ENCODE assay signal across 27 cellular contexts in the genomic region with DNA sequence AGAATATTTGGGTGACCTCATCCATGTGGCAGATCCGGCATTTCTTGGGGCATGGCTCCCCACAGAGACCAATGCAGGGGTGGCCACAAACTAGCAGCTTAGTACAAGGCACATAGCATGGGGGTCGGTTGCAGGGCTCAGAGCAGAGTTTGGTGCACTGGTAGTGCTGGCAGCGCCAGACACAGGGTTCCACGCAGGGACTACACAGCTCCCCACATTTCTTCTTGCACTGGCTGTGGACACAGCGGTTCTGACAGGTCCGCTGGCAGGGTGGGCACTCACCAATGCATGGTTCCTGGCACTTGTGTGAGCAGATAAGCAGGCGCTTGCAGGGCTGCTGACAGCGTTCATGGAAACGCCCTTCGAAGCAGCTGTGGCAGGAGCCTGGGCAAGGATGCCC. TPM values are rescaled to one million over a fixed set of nuclear protein-coding genes. Genes with fewer than 3 reads are reported as not detected.
DNase-seq lines count a peak whose midpoint lies in the region; ATAC-seq and TF ChIP-seq lines count a peak whose summit lies in the region.
"Had no signal": no experiment of that assay in that cellular context is flagged by ENCODE, and none has a peak within 500 bp of the region (broad histone marks: within the 10 kb centered on the region; RNA-seq: fewer than 3 reads in every experiment).

No MANE protein-coding gene starts in this region.

- H3K27me3 ChIP-seq in A673 (replicated peaks; ENCODE audit: insufficient read depth, low read depth, low read length, poor library complexity) (no peaks in the 10 kb centered on the region), lower lobe of right lung (ENCODE audit: low read depth) (no peaks in the 10 kb centered on the region)
- H3K27me3 ChIP-seq: gastrocnemius medialis, stomach, vagina had no signal

- BruUV-seq in A673 (replicated peaks; lab: Mats Ljungman, UMichigan), result no TSS peak

- peak overlapping the region; percentile 58 for H3K27ac Mint-ChIP-seq in activated CD4-positive, alpha-beta memory T cell treated with anti-CD3 and anti-CD28 coated beads for 36 hours
- H3K27ac Mint-ChIP-seq in activated CD4-positive, alpha-beta memory T cell treated with anti-CD3 and anti-CD28 coated beads, Interleukin-2, amount 10 ng/mL, durations not matched to agents 7 days and 5 days, result no peak overlapping the region
- peak overlapping the region; percentile 29 for H3K27ac Mint-ChIP-seq in activated T-helper 1 cell treated with anti-CD3 and anti-CD28 coated beads, Interleukin-12 subunit alpha, Interleukin-12 subunit beta, Interleukin-2, Interleukin-4 antibody, amounts not matched to agents 30 ng/mL and 10 ng/mL and 1 ng/mL, durations not matched to agents 14 hours and 24 hours and 36 hours
- H3K27ac Mint-ChIP-seq in T-helper 2 cell treated with Interferon-gamma antibody and Interleukin-4, amounts not matched to agents 5 μg/mL and 100 μg/mL, for 36 hours, result no peak overlapping the region
- no peak overlapping the region for H3K27ac Mint-ChIP-seq in progenitor cell of endocrine pancreas
- H3K27ac Mint-ChIP-seq: HFFc6, mesothelial cell of epicardium had no signal

- no peaks in the 10 kb centered on the region for H3K27me3 Mint-ChIP-seq in activated CD4-positive, alpha-beta memory T cell treated with anti-CD3 and anti-CD28 coated beads for 36 hours
- no peaks in the 10 kb centered on the region for H3K27me3 Mint-ChIP-seq in activated CD4-positive, alpha-beta memory T cell treated with anti-CD3 and anti-CD28 coated beads, Interleukin-2, amount 10 ng/mL, durations not matched to agents 7 days and 5 days
- H3K27me3 Mint-ChIP-seq in activated T-helper 1 cell treated with anti-CD3 and anti-CD28 coated beads, Interleukin-12 subunit alpha, Interleukin-12 subunit beta, Interleukin-2, Interleukin-4 antibody, amounts not matched to agents 30 ng/mL and 10 ng/mL and 1 ng/mL, durations not matched to agents 14 hours and 24 hours and 36 hours (ENCODE audit: insufficient read depth), result no peaks in the 10 kb centered on the region
- no peaks in the 10 kb centered on the region for H3K27me3 Mint-ChIP-seq in T-helper 2 cell treated with Interferon-gamma antibody and Interleukin-4, amounts not matched to agents 5 μg/mL and 100 μg/mL, for 36 hours (ENCODE audit: low read depth)
- H3K27me3 Mint-ChIP-seq in progenitor cell of endocrine pancreas, result no peaks in the 10 kb centered on the region
- H3K27me3 Mint-ChIP-seq: brain; CD4-positive, alpha-beta memory T cell; naive B cell had no signal

- H3K4me1 Mint-ChIP-seq in activated CD4-positive, alpha-beta memory T cell treated with anti-CD3 and anti-CD28 coated beads for 36 hours (ENCODE audit: low read depth), result peaks cover 2% of the 10 kb centered on the region
- peaks cover 2% of the 10 kb centered on the region for H3K4me1 Mint-ChIP-seq in activated CD4-positive, alpha-beta memory T cell treated with anti-CD3 and anti-CD28 coated beads, Interleukin-2, amount 10 ng/mL, durations not matched to agents 7 days and 5 days
- peaks cover 15% of the 10 kb centered on the region for H3K4me1 Mint-ChIP-seq in activated T-helper 1 cell treated with anti-CD3 and anti-CD28 coated beads, Interleukin-12 subunit alpha, Interleukin-12 subunit beta, Interleukin-2, Interleukin-4 antibody, amounts not matched to agents 30 ng/mL and 10 ng/mL and 1 ng/mL, durations not matched to agents 14 hours and 24 hours and 36 hours (ENCODE audit: low read depth)
- H3K4me1 Mint-ChIP-seq in T-helper 2 cell treated with Interferon-gamma antibody and Interleukin-4, amounts not matched to agents 5 μg/mL and 100 μg/mL, for 36 hours (ENCODE audit: low read depth), result peaks cover 7% of the 10 kb centered on the region
- no peaks in the 10 kb centered on the region for H3K4me1 Mint-ChIP-seq in progenitor cell of endocrine pancreas (ENCODE audit: low read depth)
- H3K4me1 Mint-ChIP-seq: mesothelial cell of epicardium had no signal

- H3K27ac ChIP-seq in A673 (ENCODE audit: low read depth, low read length, poor library complexity, severe bottlenecking) (peak overlapping the region; percentile 39), lower lobe of right lung (peak overlapping the region; percentile 31)
- H3K27ac ChIP-seq: gastrocnemius medialis, PC-9, vagina had no signal

- no peaks in the 10 kb centered on the region for H3K9me3 ChIP-seq in A673 (ENCODE audit: low read depth, low read length, poor library complexity, severe bottlenecking)
- no peaks in the 10 kb centered on the region for H3K9me3 ChIP-seq in lower lobe of right lung
- H3K9me3 ChIP-seq: gastrocnemius medialis, stomach, vagina had no signal

- POLR2A ChIA-PET in activated CD4-positive, alpha-beta memory T cell treated with anti-CD3 and anti-CD28 coated beads for 36 hours (lab: Charles Lee), result no interaction called here
- POLR2A ChIA-PET in activated CD4-positive, alpha-beta memory T cell treated with anti-CD3 and anti-CD28 coated beads, Interleukin-2, amount 10 ng/mL, durations not matched to agents 7 days and 5 days (lab: Charles Lee), result interaction anchor here (1.3 to 3.0 kb wide), 2 partner anchors 11 to 13 kb away, joined by 3 to 13 read pairs; no protein-coding TSS in a partner anchor
- POLR2A ChIA-PET in A673 (lab: Charles Lee; ENCODE audit: low non-redundant PET), result interaction anchor here (0.5 kb wide), 1 partner anchor 73 kb away, joined by 3 read pairs; no protein-coding TSS in a partner anchor

- H3K9me3 Mint-ChIP-seq in activated CD4-positive, alpha-beta memory T cell treated with anti-CD3 and anti-CD28 coated beads for 36 hours, result no peaks in the 10 kb centered on the region
- H3K9me3 Mint-ChIP-seq in activated CD4-positive, alpha-beta memory T cell treated with anti-CD3 and anti-CD28 coated beads, Interleukin-2, amount 10 ng/mL, durations not matched to agents 7 days and 5 days, result no peaks in the 10 kb centered on the region
- no peaks in the 10 kb centered on the region for H3K9me3 Mint-ChIP-seq in activated T-helper 1 cell treated with anti-CD3 and anti-CD28 coated beads, Interleukin-12 subunit alpha, Interleukin-12 subunit beta, Interleukin-2, Interleukin-4 antibody, amounts not matched to agents 30 ng/mL and 10 ng/mL and 1 ng/mL, durations not matched to agents 14 hours and 24 hours and 36 hours
- no peaks in the 10 kb centered on the region for H3K9me3 Mint-ChIP-seq in T-helper 2 cell treated with Interferon-gamma antibody and Interleukin-4, amounts not matched to agents 5 μg/mL and 100 μg/mL, for 36 hours
- no peaks in the 10 kb centered on the region for H3K9me3 Mint-ChIP-seq in progenitor cell of endocrine pancreas (ENCODE audit: low read depth)
- H3K9me3 Mint-ChIP-seq: brain; CD4-positive, alpha-beta memory T cell; HFFc6; mesothelial cell of epicardium had no signal

- intact Hi-C loops in activated CD4-positive, alpha-beta memory T cell treated with anti-CD3 and anti-CD28 coated beads for 36 hours (cut with micrococcal nuclease), result no loop called here
- intact Hi-C loops in A673 (cut with micrococcal nuclease; ENCODE audit: unreplicated experiment) (no loop called here), lower lobe of right lung (cut with DNase I) (no loop called here)
- intact Hi-C loops in activated T-helper 1 cell treated with anti-CD3 and anti-CD28 coated beads, Interleukin-12 subunit alpha, Interleukin-12 subunit beta, Interleukin-2, Interleukin-4 antibody, amounts not matched to agents 30 ng/mL and 10 ng/mL and 1 ng/mL, durations not matched to agents 14 hours and 24 hours and 36 hours (cut with micrococcal nuclease), result no loop called here

- H3K36me3 Mint-ChIP-seq in activated CD4-positive, alpha-beta memory T cell treated with anti-CD3 and anti-CD28 coated beads for 36 hours, result peaks cover 60% of the 10 kb centered on the region
- peaks cover 64% of the 10 kb centered on the region for H3K36me3 Mint-ChIP-seq in activated CD4-positive, alpha-beta memory T cell treated with anti-CD3 and anti-CD28 coated beads, Interleukin-2, amount 10 ng/mL, durations not matched to agents 7 days and 5 days (ENCODE audit: low read depth)
- peaks cover 54% of the 10 kb centered on the region for H3K36me3 Mint-ChIP-seq in activated T-helper 1 cell treated with anti-CD3 and anti-CD28 coated beads, Interleukin-12 subunit alpha, Interleukin-12 subunit beta, Interleukin-2, Interleukin-4 antibody, amounts not matched to agents 30 ng/mL and 10 ng/mL and 1 ng/mL, durations not matched to agents 14 hours and 24 hours and 36 hours (ENCODE audit: low read depth)
- peaks cover 71% of the 10 kb centered on the region for H3K36me3 Mint-ChIP-seq in T-helper 2 cell treated with Interferon-gamma antibody and Interleukin-4, amounts not matched to agents 5 μg/mL and 100 μg/mL, for 36 hours (ENCODE audit: low read depth)
- peaks cover 23% of the 10 kb centered on the region for H3K36me3 Mint-ChIP-seq in progenitor cell of endocrine pancreas (ENCODE audit: insufficient read depth)

- TF ChIP-seq CTCF in A673 (conservative IDR thresholded peaks at IDR 0.05; ENCODE audit: low read depth, low read length), result no peak
- TF ChIP-seq CTCF in lower lobe of right lung (IDR thresholded peaks at IDR 0.05), result no peak
- no peak for TF ChIP-seq CTCF in progenitor cell of endocrine pancreas (IDR thresholded peaks at IDR 0.05; ENCODE audit: unreplicated experiment)

- peaks cover 60% of the 10 kb centered on the region for H3K36me3 ChIP-seq in A673 (ENCODE audit: insufficient read depth, low read length, poor library complexity, severe bottlenecking)
- H3K36me3 ChIP-seq in lower lobe of right lung, result peaks cover 100% of the 10 kb centered on the region

- CTCF ChIA-PET in activated CD4-positive, alpha-beta memory T cell treated with anti-CD3 and anti-CD28 coated beads for 36 hours (lab: Charles Lee), result interaction anchor here (1.8 to 2.9 kb wide), 3 partner anchors 11 to 116 kb away, joined by 4 to 12 read pairs (median 11); no protein-coding TSS in a partner anchor
- CTCF ChIA-PET in activated CD4-positive, alpha-beta memory T cell treated with anti-CD3 and anti-CD28 coated beads, Interleukin-2, amount 10 ng/mL, durations not matched to agents 7 days and 5 days (lab: Charles Lee), result no interaction called here
- CTCF ChIA-PET in A673 (lab: Charles Lee), result interaction anchor here (1.5 to 1.7 kb wide), 2 partner anchors 72 to 75 kb away, joined by 4 to 5 read pairs; no protein-coding TSS in a partner anchor

- DNase-seq in activated CD4-positive, alpha-beta memory T cell treated with anti-CD3 and anti-CD28 coated beads for 36 hours, result no peak
- no peak for DNase-seq in activated CD4-positive, alpha-beta memory T cell treated with anti-CD3 and anti-CD28 coated beads, Interleukin-2, amount 10 ng/mL, durations not matched to agents 7 days and 5 days
- DNase-seq in A673 (ENCODE audit: low spot score), result no peak
- DNase-seq in activated T-helper 1 cell treated with anti-CD3 and anti-CD28 coated beads, Interleukin-12 subunit alpha, Interleukin-12 subunit beta, Interleukin-2, Interleukin-4 antibody, amounts not matched to agents 30 ng/mL and 10 ng/mL and 1 ng/mL, durations not matched to agents 14 hours and 24 hours and 36 hours (ENCODE audit: low spot score), result no peak
- DNase-seq in lower lobe of right lung, result no peak
- DNase-seq in T-helper 2 cell treated with Interferon-gamma antibody and Interleukin-4, amounts not matched to agents 5 μg/mL and 100 μg/mL, for 36 hours (ENCODE audit: low spot score), result no peak
- no peak for DNase-seq in progenitor cell of endocrine pancreas (ENCODE audit: low spot score, unreplicated experiment)
- DNase-seq: amniotic stem cell; CD4-positive, alpha-beta memory T cell; gastrocnemius medialis; GOT3; HFFc6; kidney; MV-4-11; naive B cell; NCI-H1436; NCI-H345; NCI-H69; PC-9; SHP77; stomach; T-helper 9 cell had no signal

- H3K4me1 ChIP-seq in A673 (ENCODE audit: insufficient read depth, low read length, poor library complexity, severe bottlenecking), result peaks cover 27% of the 10 kb centered on the region
- H3K4me1 ChIP-seq in lower lobe of right lung, result peaks cover 35% of the 10 kb centered on the region
- H3K4me1 ChIP-seq: gastrocnemius medialis had no signal

- no peak overlapping the region for H3K4me3 ChIP-seq in A673 (ENCODE audit: low read depth, low read length, poor library complexity, severe bottlenecking)
- no peak overlapping the region for H3K4me3 ChIP-seq in lower lobe of right lung
- H3K4me3 ChIP-seq: gastrocnemius medialis, PC-9, skin epidermis, stomach, vagina had no signal

- ATAC-seq in lower lobe of right lung, result no peak
- ATAC-seq in GM21576 (IDR thresholded peaks at IDR 0.05; ENCODE audit: unreplicated experiment), result no peak
- ATAC-seq: gastrocnemius medialis had no signal

- no peak overlapping the region for H3K4me3 Mint-ChIP-seq in activated CD4-positive, alpha-beta memory T cell treated with anti-CD3 and anti-CD28 coated beads for 36 hours
- no peak overlapping the region for H3K4me3 Mint-ChIP-seq in activated CD4-positive, alpha-beta memory T cell treated with anti-CD3 and anti-CD28 coated beads, Interleukin-2, amount 10 ng/mL, durations not matched to agents 7 days and 5 days
- no peak overlapping the region for H3K4me3 Mint-ChIP-seq in activated T-helper 1 cell treated with anti-CD3 and anti-CD28 coated beads, Interleukin-12 subunit alpha, Interleukin-12 subunit beta, Interleukin-2, Interleukin-4 antibody, amounts not matched to agents 30 ng/mL and 10 ng/mL and 1 ng/mL, durations not matched to agents 14 hours and 24 hours and 36 hours
- no peak overlapping the region for H3K4me3 Mint-ChIP-seq in T-helper 2 cell treated with Interferon-gamma antibody and Interleukin-4, amounts not matched to agents 5 μg/mL and 100 μg/mL, for 36 hours
- H3K4me3 Mint-ChIP-seq in progenitor cell of endocrine pancreas (ENCODE audit: low read depth), result no peak overlapping the region
- H3K4me3 Mint-ChIP-seq: brain; CD4-positive, alpha-beta memory T cell; HFFc6; mesothelial cell of epicardium; naive B cell had no signal

RNA-seq across cellular contexts. Expression of a gene that starts 29.1 kb away (rescaled TPM):
- 10 to 100 TPM; 42.8 to 43.5 TPM for total RNA-seq in activated CD4-positive, alpha-beta memory T cell treated with anti-CD3 and anti-CD28 coated beads for 36 hours
- total RNA-seq in activated CD4-positive, alpha-beta memory T cell treated with anti-CD3 and anti-CD28 coated beads, Interleukin-2, amount 10 ng/mL, durations not matched to agents 7 days and 5 days, result 10 to 100 TPM; 32.5 to 34.2 TPM
- total RNA-seq in A673 (2021) (62.4 and 62.9 TPM in 2 replicates), lower lobe of right lung (27.8 TPM), progenitor cell of endocrine pancreas (41.7 and 46.0 TPM in 2 replicates)
- total RNA-seq in activated T-helper 1 cell treated with anti-CD3 and anti-CD28 coated beads, Interleukin-12 subunit alpha, Interleukin-12 subunit beta, Interleukin-2, Interleukin-4 antibody, amounts not matched to agents 30 ng/mL and 10 ng/mL and 1 ng/mL, durations not matched to agents 14 hours and 24 hours and 36 hours, result 53.1 and 57.4 TPM in 2 replicates

RNA-seq across cellular contexts. Expression of a gene that starts 29.6 kb away (rescaled TPM):
- total RNA-seq in activated CD4-positive, alpha-beta memory T cell treated with anti-CD3 and anti-CD28 coated beads for 36 hours, result 10 to 100 TPM; 42.5 to 45.3 TPM
- 10 to 100 TPM; 88.7 to 89.5 TPM for total RNA-seq in activated CD4-positive, alpha-beta memory T cell treated with anti-CD3 and anti-CD28 coated beads, Interleukin-2, amount 10 ng/mL, durations not matched to agents 7 days and 5 days
- total RNA-seq in A673 (2021), result 15.4 and 19.0 TPM in 2 replicates
- 68.9 and 70.4 TPM in 2 replicates for total RNA-seq in activated T-helper 1 cell treated with anti-CD3 and anti-CD28 coated beads, Interleukin-12 subunit alpha, Interleukin-12 subunit beta, Interleukin-2, Interleukin-4 antibody, amounts not matched to agents 30 ng/mL and 10 ng/mL and 1 ng/mL, durations not matched to agents 14 hours and 24 hours and 36 hours
- 53.9 TPM for total RNA-seq in lower lobe of right lung
- total RNA-seq in progenitor cell of endocrine pancreas, result 10.0 and 10.7 TPM in 2 replicates

Comparison
In these comparisons a context has a peak if more than half of its experiments do, and no peak if none do; other contexts are left out.
1. H3K27ac Mint-ChIP-seq: peak in activated CD4-positive, alpha-beta memory T cell treated with anti-CD3 and anti-CD28 coated beads for 36 hours (single experiment) and activated T-helper 1 cell treated with anti-CD3 and anti-CD28 coated beads, Interleukin-12 subunit alpha, Interleukin-12 subunit beta, Interleukin-2, Interleukin-4 antibody, amounts not matched to agents 30 ng/mL and 10 ng/mL and 1 ng/mL, durations not matched to agents 14 hours and 24 hours and 36 hours (single experiment); none in activated CD4-positive, alpha-beta memory T cell treated with anti-CD3 and anti-CD28 coated beads, Interleukin-2, amount 10 ng/mL, durations not matched to agents 7 days and 5 days (single experiment), T-helper 2 cell treated with Interferon-gamma antibody and Interleukin-4, amounts not matched to agents 5 μg/mL and 100 μg/mL, for 36 hours (single experiment) and progenitor cell of endocrine pancreas (single experiment).